Comparison of ENCODE assay signal across 1 cellular context in the genomic region with DNA sequence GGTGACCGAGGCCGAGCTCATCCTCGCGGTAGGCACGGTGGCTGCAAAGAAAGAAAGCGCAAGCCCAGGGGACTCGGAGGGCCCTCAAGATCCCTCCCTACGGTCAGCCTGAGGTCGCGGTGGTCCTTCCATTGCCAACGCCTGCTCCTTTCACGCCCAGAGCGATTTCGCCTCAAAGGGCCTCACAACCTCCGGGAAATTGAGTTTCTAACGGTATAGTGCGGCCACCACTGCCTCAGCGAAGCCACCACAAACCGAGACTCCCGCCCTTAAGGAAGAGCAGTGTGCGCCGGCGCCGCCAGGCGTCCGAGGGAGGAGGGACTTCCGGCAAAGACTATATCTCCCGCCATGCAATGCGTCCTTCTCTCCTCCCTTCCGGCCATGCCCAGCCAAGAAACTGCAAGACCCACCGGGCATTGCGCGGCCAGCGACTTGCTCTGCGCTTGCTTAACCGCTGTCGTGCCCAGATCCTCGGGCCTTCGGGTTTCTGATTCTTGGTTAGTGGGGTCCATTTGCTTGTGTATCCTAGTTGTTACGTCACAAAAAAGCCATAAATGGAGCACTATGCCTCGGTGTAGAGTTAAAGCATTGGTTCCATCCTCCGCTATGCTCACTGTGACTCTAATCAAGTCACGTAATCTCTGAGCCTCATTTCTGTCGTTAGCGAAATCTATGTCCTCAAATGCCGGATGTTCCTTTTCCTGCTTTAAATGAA.
A peak's percentile ranks its signal among the peaks of the same experiment; 100 is the strongest.
TF ChIP-seq lines count a peak whose summit lies in the region.

A gene with protein sequence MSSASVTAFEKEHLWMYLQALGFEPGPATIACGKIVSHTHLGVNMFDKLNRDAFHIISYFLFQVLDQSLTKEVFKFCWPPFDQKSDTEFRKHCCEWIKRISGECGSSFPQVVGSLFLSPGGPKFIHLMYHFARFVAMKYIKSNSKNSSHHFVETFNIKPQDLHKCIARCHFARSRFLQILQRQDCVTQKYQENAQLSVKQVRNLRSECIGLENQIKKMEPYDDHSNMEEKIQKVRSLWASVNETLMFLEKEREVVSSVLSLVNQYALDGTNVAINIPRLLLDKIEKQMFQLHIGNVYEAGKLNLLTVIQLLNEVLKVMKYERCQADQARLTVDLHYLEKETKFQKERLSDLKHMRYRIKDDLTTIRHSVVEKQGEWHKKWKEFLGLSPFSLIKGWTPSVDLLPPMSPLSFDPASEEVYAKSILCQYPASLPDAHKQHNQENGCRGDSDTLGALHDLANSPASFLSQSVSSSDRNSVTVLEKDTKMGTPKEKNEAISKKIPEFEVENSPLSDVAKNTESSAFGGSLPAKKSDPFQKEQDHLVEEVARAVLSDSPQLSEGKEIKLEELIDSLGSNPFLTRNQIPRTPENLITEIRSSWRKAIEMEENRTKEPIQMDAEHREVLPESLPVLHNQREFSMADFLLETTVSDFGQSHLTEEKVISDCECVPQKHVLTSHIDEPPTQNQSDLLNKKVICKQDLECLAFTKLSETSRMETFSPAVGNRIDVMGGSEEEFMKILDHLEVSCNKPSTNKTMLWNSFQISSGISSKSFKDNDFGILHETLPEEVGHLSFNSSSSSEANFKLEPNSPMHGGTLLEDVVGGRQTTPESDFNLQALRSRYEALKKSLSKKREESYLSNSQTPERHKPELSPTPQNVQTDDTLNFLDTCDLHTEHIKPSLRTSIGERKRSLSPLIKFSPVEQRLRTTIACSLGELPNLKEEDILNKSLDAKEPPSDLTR (minus strand): TSS at position 274 of the 715 bp plus-strand sequence. CDS start 253 bp downstream, at position 21.

TF ChIP-seq in K562, 482 proteins besides CTCF, POLR2A, EP300 and RAD21 (continued from another document and continues in another):
- peak in 1 of 2 experiments; percentile 59; a peak in 1 of 4 replicates for TF ChIP-seq MNT (conservative IDR thresholded peaks at IDR 0.05)
- 0 out of 2 replicates have a peak, but pooled peaks have one; percentile 35 for TF ChIP-seq KLF1 (tag; IDR thresholded peaks at IDR 0.05)
- peak; percentile 76 for TF ChIP-seq GTF2B (IDR thresholded peaks at IDR 0.05; ENCODE audit: extremely low read depth, insufficient read length)
- TF ChIP-seq BHLHE40 (IDR thresholded peaks at IDR 0.05; ENCODE audit: low read length) = 0 out of 2 replicates have a peak, but pooled peaks have one; percentile 18
- TF ChIP-seq TBP (optimal IDR thresholded peaks at IDR 0.05; ENCODE audit: low read depth, low read length) = peak; percentile 67
- peak; percentile 57; the same call in 1 of the 2 replicates for TF ChIP-seq PHF8 (IDR thresholded peaks at IDR 0.05; ENCODE audit: borderline replicate concordance, low read length)
- 0 out of 2 replicates have a peak, but pooled peaks have one; percentile 24 for TF ChIP-seq NKRF (IDR thresholded peaks at IDR 0.05; ENCODE audit: borderline replicate concordance)
- TF ChIP-seq, protein P1, sequence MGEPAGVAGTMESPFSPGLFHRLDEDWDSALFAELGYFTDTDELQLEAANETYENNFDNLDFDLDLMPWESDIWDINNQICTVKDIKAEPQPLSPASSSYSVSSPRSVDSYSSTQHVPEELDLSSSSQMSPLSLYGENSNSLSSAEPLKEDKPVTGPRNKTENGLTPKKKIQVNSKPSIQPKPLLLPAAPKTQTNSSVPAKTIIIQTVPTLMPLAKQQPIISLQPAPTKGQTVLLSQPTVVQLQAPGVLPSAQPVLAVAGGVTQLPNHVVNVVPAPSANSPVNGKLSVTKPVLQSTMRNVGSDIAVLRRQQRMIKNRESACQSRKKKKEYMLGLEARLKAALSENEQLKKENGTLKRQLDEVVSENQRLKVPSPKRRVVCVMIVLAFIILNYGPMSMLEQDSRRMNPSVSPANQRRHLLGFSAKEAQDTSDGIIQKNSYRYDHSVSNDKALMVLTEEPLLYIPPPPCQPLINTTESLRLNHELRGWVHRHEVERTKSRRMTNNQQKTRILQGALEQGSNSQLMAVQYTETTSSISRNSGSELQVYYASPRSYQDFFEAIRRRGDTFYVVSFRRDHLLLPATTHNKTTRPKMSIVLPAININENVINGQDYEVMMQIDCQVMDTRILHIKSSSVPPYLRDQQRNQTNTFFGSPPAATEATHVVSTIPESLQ (CRISPR knock-in tag; IDR thresholded peaks at IDR 0.05) = 0 out of 2 replicates have a peak, but pooled peaks have one; percentile 65
- TF ChIP-seq ATF7 (IDR thresholded peaks at IDR 0.05) = peak; percentile 74; the same call in 1 of the 2 replicates
- 0 out of 2 replicates have a peak, but pooled peaks have one; percentile 19 for TF ChIP-seq MEF2D (tag; conservative IDR thresholded peaks at IDR 0.05; ENCODE audit: low read depth)
- TF ChIP-seq, protein P2, sequence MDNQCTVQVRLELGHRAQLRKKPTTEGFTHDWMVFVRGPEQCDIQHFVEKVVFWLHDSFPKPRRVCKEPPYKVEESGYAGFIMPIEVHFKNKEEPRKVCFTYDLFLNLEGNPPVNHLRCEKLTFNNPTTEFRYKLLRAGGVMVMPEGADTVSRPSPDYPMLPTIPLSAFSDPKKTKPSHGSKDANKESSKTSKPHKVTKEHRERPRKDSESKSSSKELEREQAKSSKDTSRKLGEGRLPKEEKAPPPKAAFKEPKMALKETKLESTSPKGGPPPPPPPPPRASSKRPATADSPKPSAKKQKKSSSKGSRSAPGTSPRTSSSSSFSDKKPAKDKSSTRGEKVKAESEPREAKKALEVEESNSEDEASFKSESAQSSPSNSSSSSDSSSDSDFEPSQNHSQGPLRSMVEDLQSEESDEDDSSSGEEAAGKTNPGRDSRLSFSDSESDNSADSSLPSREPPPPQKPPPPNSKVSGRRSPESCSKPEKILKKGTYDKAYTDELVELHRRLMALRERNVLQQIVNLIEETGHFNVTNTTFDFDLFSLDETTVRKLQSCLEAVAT (IDR thresholded peaks at IDR 0.05) = peak in 1 of 2 experiments; percentile 97; a peak in 2 of 4 replicates
- TF ChIP-seq MAZ (CRISPR knock-in tag; conservative IDR thresholded peaks at IDR 0.05 in 1 of 2, IDR thresholded peaks at IDR 0.05 in 1 of 2) = 0 out of 4 replicates have a peak, but pooled peaks of 1 of the 2 experiments have one; percentile 24
- no peak for TF ChIP-seq JUNB (CRISPR knock-in tag; conservative IDR thresholded peaks at IDR 0.05)
- TF ChIP-seq, protein P3, sequence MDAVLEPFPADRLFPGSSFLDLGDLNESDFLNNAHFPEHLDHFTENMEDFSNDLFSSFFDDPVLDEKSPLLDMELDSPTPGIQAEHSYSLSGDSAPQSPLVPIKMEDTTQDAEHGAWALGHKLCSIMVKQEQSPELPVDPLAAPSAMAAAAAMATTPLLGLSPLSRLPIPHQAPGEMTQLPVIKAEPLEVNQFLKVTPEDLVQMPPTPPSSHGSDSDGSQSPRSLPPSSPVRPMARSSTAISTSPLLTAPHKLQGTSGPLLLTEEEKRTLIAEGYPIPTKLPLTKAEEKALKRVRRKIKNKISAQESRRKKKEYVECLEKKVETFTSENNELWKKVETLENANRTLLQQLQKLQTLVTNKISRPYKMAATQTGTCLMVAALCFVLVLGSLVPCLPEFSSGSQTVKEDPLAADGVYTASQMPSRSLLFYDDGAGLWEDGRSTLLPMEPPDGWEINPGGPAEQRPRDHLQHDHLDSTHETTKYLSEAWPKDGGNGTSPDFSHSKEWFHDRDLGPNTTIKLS (IDR thresholded peaks at IDR 0.05; ENCODE audit: borderline replicate concordance, low read depth) = peak; percentile 54; the same call in 1 of the 2 replicates
- no peak for TF ChIP-seq NR2C2 (CRISPR knock-in tag; IDR thresholded peaks at IDR 0.05)
- TF ChIP-seq NR2C2 (tag; IDR thresholded peaks at IDR 0.05) = peak; percentile 56; the same call in 1 of the 2 replicates
- peak in 1 of 2 experiments; percentile 44; a peak in 1 of 4 replicates for TF ChIP-seq TBL1XR1 (IDR thresholded peaks at IDR 0.05; ENCODE audit: low read length in 2 of 2)
- TF ChIP-seq NEUROD1 (IDR thresholded peaks at IDR 0.05; ENCODE audit: borderline replicate concordance, low read depth, low read length, partially characterized antibody) = peak; percentile 56
- peak; percentile 71 for TF ChIP-seq RBBP5 (IDR thresholded peaks at IDR 0.05; ENCODE audit: borderline replicate concordance, insufficient read depth, low read length, poor library complexity, severe bottlenecking)
- peak; percentile 89 for TF ChIP-seq CEBPB (tag; IDR thresholded peaks at IDR 0.05)
- TF ChIP-seq RBFOX2 (IDR thresholded peaks at IDR 0.05; ENCODE audit: low read depth, low read length) = peak; percentile 95
- 0 out of 2 replicates have a peak, but pooled peaks have one; percentile 21 for TF ChIP-seq ARID4B (CRISPR knock-in tag; IDR thresholded peaks at IDR 0.05)
- TF ChIP-seq, protein P4, sequence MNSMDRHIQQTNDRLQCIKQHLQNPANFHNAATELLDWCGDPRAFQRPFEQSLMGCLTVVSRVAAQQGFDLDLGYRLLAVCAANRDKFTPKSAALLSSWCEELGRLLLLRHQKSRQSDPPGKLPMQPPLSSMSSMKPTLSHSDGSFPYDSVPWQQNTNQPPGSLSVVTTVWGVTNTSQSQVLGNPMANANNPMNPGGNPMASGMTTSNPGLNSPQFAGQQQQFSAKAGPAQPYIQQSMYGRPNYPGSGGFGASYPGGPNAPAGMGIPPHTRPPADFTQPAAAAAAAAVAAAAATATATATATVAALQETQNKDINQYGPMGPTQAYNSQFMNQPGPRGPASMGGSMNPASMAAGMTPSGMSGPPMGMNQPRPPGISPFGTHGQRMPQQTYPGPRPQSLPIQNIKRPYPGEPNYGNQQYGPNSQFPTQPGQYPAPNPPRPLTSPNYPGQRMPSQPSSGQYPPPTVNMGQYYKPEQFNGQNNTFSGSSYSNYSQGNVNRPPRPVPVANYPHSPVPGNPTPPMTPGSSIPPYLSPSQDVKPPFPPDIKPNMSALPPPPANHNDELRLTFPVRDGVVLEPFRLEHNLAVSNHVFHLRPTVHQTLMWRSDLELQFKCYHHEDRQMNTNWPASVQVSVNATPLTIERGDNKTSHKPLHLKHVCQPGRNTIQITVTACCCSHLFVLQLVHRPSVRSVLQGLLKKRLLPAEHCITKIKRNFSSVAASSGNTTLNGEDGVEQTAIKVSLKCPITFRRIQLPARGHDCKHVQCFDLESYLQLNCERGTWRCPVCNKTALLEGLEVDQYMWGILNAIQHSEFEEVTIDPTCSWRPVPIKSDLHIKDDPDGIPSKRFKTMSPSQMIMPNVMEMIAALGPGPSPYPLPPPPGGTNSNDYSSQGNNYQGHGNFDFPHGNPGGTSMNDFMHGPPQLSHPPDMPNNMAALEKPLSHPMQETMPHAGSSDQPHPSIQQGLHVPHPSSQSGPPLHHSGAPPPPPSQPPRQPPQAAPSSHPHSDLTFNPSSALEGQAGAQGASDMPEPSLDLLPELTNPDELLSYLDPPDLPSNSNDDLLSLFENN (IDR thresholded peaks at IDR 0.05; ENCODE audit: low read depth in 2 of 2, low read length in 2 of 2) = peak; percentile 26 to 72; a peak in 2 of 4 replicates
- no peak for TF ChIP-seq ZNF133 (CRISPR knock-in tag; IDR thresholded peaks at IDR 0.05)
- TF ChIP-seq BRCA1 (IDR thresholded peaks at IDR 0.05) = no peak
- no peak for TF ChIP-seq BRCA1 (CRISPR knock-in tag; IDR thresholded peaks at IDR 0.05)
